Comparison of ENCODE assay signal across 1 cellular context in the genomic region with DNA sequence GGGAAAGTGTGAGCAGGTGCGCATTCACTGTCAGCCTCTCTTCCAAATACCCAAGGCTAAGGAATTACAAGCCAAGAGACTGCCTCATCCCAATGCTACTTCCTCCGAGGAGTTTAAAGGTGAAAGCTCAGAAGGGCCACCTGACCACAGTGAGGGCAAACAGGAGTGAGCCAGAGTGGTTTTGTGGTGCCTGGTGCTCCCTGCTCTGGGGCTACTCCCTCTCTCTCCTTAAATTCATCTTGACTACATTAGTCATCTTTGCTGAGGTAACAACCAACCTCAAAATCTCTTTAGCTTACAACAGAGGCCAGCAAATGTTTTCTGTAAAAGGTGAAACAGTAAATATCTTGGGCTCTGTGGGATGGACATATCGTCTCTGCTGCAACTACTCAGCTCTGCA.
TF ChIP-seq lines count a peak whose summit lies in the region.

No MANE protein-coding gene starts in this region.

TF ChIP-seq in SK-N-SH, 30 proteins besides CTCF, POLR2A, EP300 and RAD21 (continued from another document):
- TF ChIP-seq, protein P1, sequence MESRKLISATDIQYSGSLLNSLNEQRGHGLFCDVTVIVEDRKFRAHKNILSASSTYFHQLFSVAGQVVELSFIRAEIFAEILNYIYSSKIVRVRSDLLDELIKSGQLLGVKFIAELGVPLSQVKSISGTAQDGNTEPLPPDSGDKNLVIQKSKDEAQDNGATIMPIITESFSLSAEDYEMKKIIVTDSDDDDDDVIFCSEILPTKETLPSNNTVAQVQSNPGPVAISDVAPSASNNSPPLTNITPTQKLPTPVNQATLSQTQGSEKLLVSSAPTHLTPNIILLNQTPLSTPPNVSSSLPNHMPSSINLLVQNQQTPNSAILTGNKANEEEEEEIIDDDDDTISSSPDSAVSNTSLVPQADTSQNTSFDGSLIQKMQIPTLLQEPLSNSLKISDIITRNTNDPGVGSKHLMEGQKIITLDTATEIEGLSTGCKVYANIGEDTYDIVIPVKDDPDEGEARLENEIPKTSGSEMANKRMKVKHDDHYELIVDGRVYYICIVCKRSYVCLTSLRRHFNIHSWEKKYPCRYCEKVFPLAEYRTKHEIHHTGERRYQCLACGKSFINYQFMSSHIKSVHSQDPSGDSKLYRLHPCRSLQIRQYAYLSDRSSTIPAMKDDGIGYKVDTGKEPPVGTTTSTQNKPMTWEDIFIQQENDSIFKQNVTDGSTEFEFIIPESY (IDR thresholded peaks at IDR 0.05; ENCODE audit: borderline replicate concordance, low read depth) = no peak
- TF ChIP-seq FOSL2 (IDR thresholded peaks at IDR 0.05; ENCODE audit: borderline replicate concordance, low read depth) (no peak), SMC3 (IDR thresholded peaks at IDR 0.05; ENCODE audit: low read depth, low read length) (no peak)
TF ChIP-seq in SK-N-SH: peak in this region for 0.
